ENCODE assay signal across 7 cellular contexts in the genomic region with DNA sequence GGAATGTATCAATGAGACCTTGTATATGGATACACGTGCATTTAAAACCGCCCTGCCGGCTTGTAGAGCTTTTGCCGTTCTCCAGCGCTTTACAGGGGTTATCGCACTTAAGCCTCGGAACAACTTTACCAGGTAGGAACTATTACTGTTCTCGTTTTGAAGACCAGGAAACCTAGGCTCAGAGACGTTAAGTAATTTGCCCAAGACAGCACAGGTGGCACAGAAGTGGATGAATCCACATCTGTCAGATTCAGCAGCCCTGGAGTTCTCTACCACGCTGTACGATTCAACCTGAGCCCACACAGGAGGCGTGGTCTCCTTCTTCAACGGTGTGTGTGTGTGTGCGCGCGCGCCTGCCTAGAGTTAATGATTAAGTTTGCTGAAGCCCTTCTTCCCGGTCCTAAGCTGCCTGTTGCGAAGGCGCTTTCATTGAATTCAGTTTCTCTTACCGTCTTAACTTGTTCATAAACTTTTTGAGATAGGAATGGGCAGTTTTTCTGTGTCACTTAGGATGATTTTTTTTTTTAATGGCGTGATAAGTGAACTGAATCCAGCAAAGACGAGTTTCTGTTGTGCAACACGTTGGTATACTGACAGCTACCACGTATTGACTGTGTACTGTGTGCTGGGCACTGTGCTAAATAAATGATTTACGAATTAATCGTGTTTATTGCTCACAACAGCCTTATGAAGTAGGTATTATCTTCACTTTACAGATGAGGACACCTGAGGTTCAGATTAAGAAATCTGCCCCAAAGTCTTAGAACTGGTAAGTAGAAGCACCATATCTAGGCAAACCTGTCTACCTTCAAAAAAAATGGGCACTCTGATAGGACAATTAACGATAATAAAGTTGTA.
DNase-seq lines count a peak whose midpoint lies in the region; ATAC-seq and TF ChIP-seq lines count a peak whose summit lies in the region.

No MANE protein-coding gene starts in this region.

- no peak for TF ChIP-seq POLR2A in GM18505 (IDR thresholded peaks at IDR 0.05; ENCODE audit: borderline replicate concordance, extremely low read depth, insufficient read depth, insufficient read length)

- no peaks in the 10 kb centered on the region for H3K9me3 ChIP-seq in iPS-18a (ENCODE audit: control insufficient read depth, low read depth, low read length)

- peaks cover 25% of the 10 kb centered on the region for H3K27me3 ChIP-seq in iPS-18a (ENCODE audit: control insufficient read depth, insufficient read depth, low read length)

- H3K36me3 ChIP-seq in iPS-18a (ENCODE audit: control insufficient read depth, low read depth, low read length) = no peaks in the 10 kb centered on the region

- peak; percentile 52 for ATAC-seq in GM18505 (IDR thresholded peaks at IDR 0.05; ENCODE audit: unreplicated experiment)
- ATAC-seq in HG02938 (IDR thresholded peaks at IDR 0.05; ENCODE audit: unreplicated experiment) = peak; percentile 59

- no peak overlapping the region for H3K27ac ChIP-seq in iPS-18a (ENCODE audit: low read length)

- peak overlapping the region; percentile 79 for H3K4me3 ChIP-seq in iPS-18a (ENCODE audit: low read length)

- peak; percentile 53 for DNase-seq in NCI-H1694 (lab: John Stamatoyannopoulos, UW)
- DNase-seq in T-helper 2 cell = peak; percentile 48 to 89 (median 70)
- DNase-seq in astrocyte of the hippocampus (ENCODE audit: low read depth, low spot score) = peak; percentile 84
- peak; percentile 58 to 72 for DNase-seq in stimulated activated CD4-positive, alpha-beta T cell treated with anti-CD3 and anti-CD28 coated beads, Interleukin-12 subunit alpha, Interleukin-12 subunit beta, amount 100 ng/mL, for 24 hours (ENCODE audit: low read depth in 2 of 2)

- peaks cover 32% of the 10 kb centered on the region for H3K4me1 ChIP-seq in iPS-18a (ENCODE audit: control insufficient read depth, low read depth, low read length)

- H3K9ac ChIP-seq in iPS-18a (ENCODE audit: low read length) = peak overlapping the region; percentile 25
